In the genomic region with DNA sequence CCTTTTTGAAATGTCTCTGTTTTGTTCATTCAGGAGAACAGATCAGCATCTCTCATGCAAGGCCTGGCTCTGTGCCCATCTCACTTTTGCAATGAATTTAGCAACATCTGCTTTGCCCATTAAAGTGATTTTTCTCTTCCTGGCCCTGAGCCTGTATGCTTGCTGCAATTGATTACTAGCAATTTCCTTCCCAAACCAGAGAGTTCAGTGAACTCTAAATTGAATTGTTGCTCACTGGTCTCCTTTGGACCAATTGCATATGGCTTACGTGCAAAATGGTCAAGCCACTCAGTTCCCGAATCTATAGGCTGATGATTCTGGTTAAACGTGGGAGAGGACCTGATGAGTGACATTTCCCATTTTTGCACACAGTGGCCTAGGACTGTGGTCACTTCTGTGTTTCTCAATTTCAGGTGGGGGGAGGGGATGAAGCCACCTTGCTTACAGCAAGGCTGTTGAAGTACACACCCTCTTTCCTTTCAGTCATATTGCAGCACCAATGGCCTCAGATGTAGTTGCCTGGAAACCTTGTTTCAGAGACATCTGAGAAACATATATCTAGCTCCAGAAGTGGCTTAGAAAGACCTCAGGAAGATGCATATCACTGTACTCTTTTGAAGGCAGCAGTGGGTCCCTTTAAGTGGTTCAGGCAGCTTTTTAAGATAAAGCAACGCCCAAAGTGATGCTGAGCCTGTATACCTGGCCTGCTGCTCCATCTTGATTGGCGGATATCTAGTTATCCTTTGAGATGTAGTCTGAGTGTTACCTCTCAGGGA, we compare ENCODE assay signal across 8 cellular contexts.
A peak's percentile ranks its signal among the peaks of the same experiment; 100 is the strongest.
DNase-seq lines count a peak whose midpoint lies in the region; ATAC-seq and TF ChIP-seq lines count a peak whose summit lies in the region.

No MANE protein-coding gene starts in this region.

- no peak overlapping the region for H3K56ac ChIP-seq in H9 (ENCODE audit: insufficient read length, low read depth, low read length)

- H3K36me3 ChIP-seq in GM06990 (ENCODE audit: control insufficient read depth, insufficient read depth, low read length) (no peaks in the 10 kb centered on the region), neural progenitor cell (no peaks in the 10 kb centered on the region)

- H3K4me1 Mint-ChIP-seq in activated CD8-positive, alpha-beta T cell treated with anti-CD3 and anti-CD28 coated beads, Interleukin-2, amount 10 ng/mL, durations not matched to agents 7 days and 5 days (ENCODE audit: low read depth): peaks cover 64% of the 10 kb centered on the region
- H3K4me1 Mint-ChIP-seq in neural progenitor cell (no peaks in the 10 kb centered on the region), H9 (no peaks in the 10 kb centered on the region; a peak in 1 of 4 replicates)

- DNase-seq in GM06990 (ENCODE audit: extremely low read depth, insufficient read length) (peak; percentile 72), left lobe of liver (ENCODE audit: low spot score) (peak; percentile 91), neural progenitor cell (ENCODE audit: low spot score) (no peak), HEK293T (ENCODE audit: extremely low spot score) (no peak), H9 (no peak)
- peak; percentile 46 for DNase-seq in activated CD8-positive, alpha-beta T cell treated with anti-CD3 and anti-CD28 coated beads, Interleukin-2, amount 10 ng/mL, durations not matched to agents 7 days and 5 days

- WGBS in H9 (ENCODE audit: extremely low coverage, insufficient read length, low lambda C conversion rate): no CpG with 5 or more reads among the region's 5 CpGs

- no peak overlapping the region for H2BK15ac ChIP-seq in H9 (ENCODE audit: low read depth, low read length)

- no peak overlapping the region for H3T11ph ChIP-seq in H9 (ENCODE audit: low read length)

- H2BK20ac ChIP-seq in H9 (ENCODE audit: low read depth, low read length, poor library complexity, severe bottlenecking): no peak overlapping the region

- TF ChIP-seq CTCF in GM06990 (IDR thresholded peaks at IDR 0.05; ENCODE audit: insufficient read depth, low read length, poor library complexity, severe bottlenecking): no peak
- no peak for TF ChIP-seq CTCF in neural progenitor cell (IDR thresholded peaks at IDR 0.05)
- TF ChIP-seq CTCF in H9 (conservative IDR thresholded peaks at IDR 0.05): no peak

- no peak overlapping the region for H3K4me2 ChIP-seq in neural progenitor cell
- no peak overlapping the region for H3K4me2 ChIP-seq in H9 (ENCODE audit: insufficient read depth, insufficient read length, low read length)

- peaks cover 4% of the 10 kb centered on the region for H3K4me1 ChIP-seq in neural progenitor cell
- no peaks in the 10 kb centered on the region for H3K4me1 ChIP-seq in H9 (ENCODE audit: insufficient read depth, low read length)

- no peak overlapping the region for H4K91ac ChIP-seq in H9 (ENCODE audit: insufficient read length, low read depth, low read length)

- H3K27me3 Mint-ChIP-seq in activated CD8-positive, alpha-beta T cell treated with anti-CD3 and anti-CD28 coated beads, Interleukin-2, amount 10 ng/mL, durations not matched to agents 7 days and 5 days (ENCODE audit: low read depth): no peaks in the 10 kb centered on the region
- peaks cover 2% of the 10 kb centered on the region for H3K27me3 Mint-ChIP-seq in neural progenitor cell (ENCODE audit: insufficient read depth, low read depth)
- no peaks in the 10 kb centered on the region for H3K27me3 Mint-ChIP-seq in H9 (ENCODE audit: low read depth)

- H3K14ac ChIP-seq in H9 (ENCODE audit: insufficient read depth, low read length): no peak overlapping the region

- CTCF ChIA-PET in activated CD8-positive, alpha-beta T cell treated with anti-CD3 and anti-CD28 coated beads, Interleukin-2, amount 10 ng/mL, durations not matched to agents 7 days and 5 days (lab: Charles Lee): interaction anchor here (1.1 to 1.7 kb wide), 3 partner anchors 27 to 49 kb away, joined by 5 to 6 read pairs (median 5); no protein-coding TSS in a partner anchor
- CTCF ChIA-PET in HEK293T (lab: Yijun Ruan, JAX): no interaction called here

- peaks cover 14% of the 10 kb centered on the region for H3K36me3 Mint-ChIP-seq in activated CD8-positive, alpha-beta T cell treated with anti-CD3 and anti-CD28 coated beads, Interleukin-2, amount 10 ng/mL, durations not matched to agents 7 days and 5 days (ENCODE audit: low read depth)
- H3K36me3 Mint-ChIP-seq in neural progenitor cell (no peaks in the 10 kb centered on the region), H9 (ENCODE audit: insufficient read depth in 1 of 3, low read depth in 3 of 3) (no peaks in the 10 kb centered on the region; a peak in 1 of 7 replicates)

- peaks cover 7% of the 10 kb centered on the region for H3K9me3 Mint-ChIP-seq in activated CD8-positive, alpha-beta T cell treated with anti-CD3 and anti-CD28 coated beads, Interleukin-2, amount 10 ng/mL, durations not matched to agents 7 days and 5 days (ENCODE audit: insufficient read depth)
- H3K9me3 Mint-ChIP-seq in neural progenitor cell: peaks cover 2% of the 10 kb centered on the region
- H3K9me3 Mint-ChIP-seq in H9: peaks cover 0 to 3% of the 10 kb centered on the region in 2 experiments; a peak in 2 of 5 replicates

- POLR2A ChIA-PET in activated CD8-positive, alpha-beta T cell treated with anti-CD3 and anti-CD28 coated beads, Interleukin-2, amount 10 ng/mL, durations not matched to agents 7 days and 5 days (lab: Charles Lee): interaction anchor here (0.6 to 1.0 kb wide), 2 partner anchors 27 to 203 kb away, joined by 3 read pairs; no protein-coding TSS in a partner anchor
- POLR2A ChIA-PET in HEK293T (lab: Yijun Ruan, JAX): no interaction called here

- no peak overlapping the region for H4K5ac ChIP-seq in H9 (ENCODE audit: insufficient read length, low read depth, low read length)

- no peak overlapping the region for H3K18ac ChIP-seq in H9 (ENCODE audit: insufficient read length, low read depth, low read length)

- H3K4me3 ChIP-seq in GM06990 (replicated peaks; ENCODE audit: low read depth, low read length) (no peak overlapping the region), neural progenitor cell (no peak overlapping the region)

- no peaks in the 10 kb centered on the region for H3K23me2 ChIP-seq in H9 (ENCODE audit: insufficient read length, low read depth, low read length, poor library complexity, severe bottlenecking)

- H3K27me3 ChIP-seq in GM06990 (replicated peaks; ENCODE audit: control insufficient read depth, insufficient read depth, low read length): no peaks in the 10 kb centered on the region
- H3K27me3 ChIP-seq in neural progenitor cell: no peaks in the 10 kb centered on the region
- no peaks in the 10 kb centered on the region for H3K27me3 ChIP-seq in H9 (ENCODE audit: insufficient read depth, low read length)

- no peak overlapping the region for H3K27ac ChIP-seq in neural progenitor cell
- H3K27ac ChIP-seq in H9 (ENCODE audit: insufficient read length, low read depth, low read length): no peak overlapping the region

- H4K20me1 ChIP-seq in neural progenitor cell (ENCODE audit: low read depth) (no peaks in the 10 kb centered on the region), H9 (ENCODE audit: control insufficient read depth, insufficient read depth, insufficient read length) (no peaks in the 10 kb centered on the region)

- H3K79me2 ChIP-seq in neural progenitor cell (ENCODE audit: low read depth) (no peaks in the 10 kb centered on the region), H9 (ENCODE audit: insufficient read depth, low read length) (no peaks in the 10 kb centered on the region)

- no peak overlapping the region for H2BK120ac ChIP-seq in H9 (ENCODE audit: low read depth, low read length, poor library complexity, severe bottlenecking)

- H3K9ac ChIP-seq in neural progenitor cell (no peak overlapping the region), H9 (ENCODE audit: extremely low read depth, insufficient read length, low read length) (no peak overlapping the region)

- H3K79me1 ChIP-seq in H9 (ENCODE audit: insufficient read depth, low read depth, low read length, poor library complexity, severe bottlenecking): no peaks in the 10 kb centered on the region

- H2BK5ac ChIP-seq in H9 (ENCODE audit: insufficient read length, low read length): no peak overlapping the region

- no peak overlapping the region for H3K23ac ChIP-seq in H9 (ENCODE audit: insufficient read length, low read depth, low read length)

- H2BK12ac ChIP-seq in H9 (ENCODE audit: insufficient read length, low read depth, low read length): no peak overlapping the region

- no peak overlapping the region for H4K8ac ChIP-seq in H9 (replicated peaks; ENCODE audit: insufficient read length, low read depth, low read length)

- H2AK5ac ChIP-seq in H9 (ENCODE audit: insufficient read length, low read length): no peak overlapping the region

- peak; percentile 21 for ATAC-seq in GM19468 (IDR thresholded peaks at IDR 0.05; ENCODE audit: extremely low read depth, unreplicated experiment)
- ATAC-seq in HG03520 (IDR thresholded peaks at IDR 0.05; ENCODE audit: unreplicated experiment): peak; percentile 55
- ATAC-seq in activated CD8-positive, alpha-beta T cell treated with anti-CD3 and anti-CD28 coated beads, Interleukin-2, amount 10 ng/mL, durations not matched to agents 7 days and 5 days: peak; percentile 84
- peak; percentile 63 for ATAC-seq in left lobe of liver

- H3F3A ChIP-seq in neural progenitor cell (ENCODE audit: low read depth): no peaks in the 10 kb centered on the region

- peak overlapping the region; percentile 48 for H3K27ac Mint-ChIP-seq in activated CD8-positive, alpha-beta T cell treated with anti-CD3 and anti-CD28 coated beads, Interleukin-2, amount 10 ng/mL, durations not matched to agents 7 days and 5 days
- H3K27ac Mint-ChIP-seq in neural progenitor cell: no peak overlapping the region
- H3K27ac Mint-ChIP-seq in H9: no peak overlapping the region

- H2AFZ ChIP-seq in neural progenitor cell (replicated peaks): no peak overlapping the region
- no peak overlapping the region for H2AFZ ChIP-seq in H9 (ENCODE audit: low read length)

- H3K4me3 Mint-ChIP-seq in activated CD8-positive, alpha-beta T cell treated with anti-CD3 and anti-CD28 coated beads, Interleukin-2, amount 10 ng/mL, durations not matched to agents 7 days and 5 days: no peak overlapping the region
- H3K4me3 Mint-ChIP-seq in neural progenitor cell (no peak overlapping the region), H9 (no peak overlapping the region)

- no peak overlapping the region for H3K4ac ChIP-seq in H9 (ENCODE audit: low read depth, low read length)

- H3K9me3 ChIP-seq in neural progenitor cell (ENCODE audit: low read depth) (no peaks in the 10 kb centered on the region), H9 (ENCODE audit: control insufficient read depth, low read depth, low read length) (no peaks in the 10 kb centered on the region)

TF ChIP-seq in HEK293T, 16 proteins besides CTCF, POLR2A, EP300 and RAD21 (continues in another document):
- TF ChIP-seq FOXM1 (IDR thresholded peaks at IDR 0.05; ENCODE audit: borderline replicate concordance): no peak
- TF ChIP-seq CTBP1 (IDR thresholded peaks at IDR 0.05; ENCODE audit: borderline replicate concordance): no peak
- no peak for TF ChIP-seq ZNF384 (IDR thresholded peaks at IDR 0.05)
- no peak for TF ChIP-seq BHLHE40 (IDR thresholded peaks at IDR 0.05; ENCODE audit: borderline replicate concordance)
- TF ChIP-seq TARDBP (IDR thresholded peaks at IDR 0.05): no peak
- no peak for TF ChIP-seq SP1 (IDR thresholded peaks at IDR 0.05)
- TF ChIP-seq SUZ12 (IDR thresholded peaks at IDR 0.05): no peak
- TF ChIP-seq FOXK2 (IDR thresholded peaks at IDR 0.05): no peak
- TF ChIP-seq L3MBTL2 (conservative IDR thresholded peaks at IDR 0.05): no peak
- no peak for TF ChIP-seq FOXA1 (IDR thresholded peaks at IDR 0.05)

Comparison
In these comparisons a context has a peak if more than half of its experiments do, and no peak if none do; other contexts are left out.
1. DNase-seq: peak in GM06990 (single experiment), activated CD8-positive, alpha-beta T cell treated with anti-CD3 and anti-CD28 coated beads, Interleukin-2, amount 10 ng/mL, durations not matched to agents 7 days and 5 days (single experiment) and left lobe of liver (single experiment); none in neural progenitor cell (single experiment), HEK293T (single experiment) and H9 (single experiment).
2. ATAC-seq: peak in every context shown above with its lines; median percentile 84 in activated CD8-positive, alpha-beta T cell treated with anti-CD3 and anti-CD28 coated beads, Interleukin-2, amount 10 ng/mL, durations not matched to agents 7 days and 5 days; 63 in left lobe of liver; 55 in HG03520; 21 in GM19468.